ENCODE assay signal across 12 cellular contexts in the genomic region with DNA sequence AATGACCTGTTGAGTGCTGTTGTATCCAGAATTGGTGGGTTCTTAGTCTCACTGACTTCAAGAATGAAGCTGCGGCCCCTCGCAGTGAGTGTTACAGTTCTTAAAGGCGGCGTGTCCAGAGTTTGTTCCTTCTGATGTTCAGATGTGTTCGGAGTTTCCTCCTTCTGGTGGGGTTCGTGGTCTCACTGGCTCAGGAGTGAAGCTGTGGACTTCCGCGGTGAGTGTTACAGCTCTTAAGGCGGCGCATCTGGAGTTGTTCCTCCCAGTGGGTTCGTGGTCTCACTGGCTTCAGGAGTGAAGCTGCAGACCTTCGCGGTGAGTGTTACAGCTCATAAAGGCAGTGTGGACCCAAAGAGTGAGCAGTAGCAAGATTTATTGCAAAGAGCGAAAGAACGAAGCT. TPM values are rescaled to one million over a fixed set of nuclear protein-coding genes. Genes with fewer than 3 reads are reported as not detected.
DNase-seq lines count a peak whose midpoint lies in the region; ATAC-seq and TF ChIP-seq lines count a peak whose summit lies in the region.
"Not testable (repeated sequence)": the region's sequence is repeated elsewhere in the genome, so short reads cannot be mapped to it uniquely, and the experiment has no call there.
"Had no signal": no experiment of that assay in that cellular context is flagged by ENCODE, and none has a peak within 500 bp of the region (broad histone marks: within the 10 kb centered on the region; RNA-seq: fewer than 3 reads in every experiment).

No MANE protein-coding gene starts in this region.

- DNase-seq in KBM-7 = peak; percentile 63
- DNase-seq in T-helper 2 cell treated with Interferon-gamma antibody and Interleukin-4, amounts not matched to agents 5 μg/mL and 100 μg/mL, for 36 hours (ENCODE audit: low spot score); activated CD8-positive, alpha-beta T cell treated with anti-CD3 and anti-CD28 coated beads for 36 hours; activated T-helper 2 cell treated with anti-CD3 and anti-CD28 coated beads, Interferon-gamma antibody, Interleukin-2, Interleukin-4, amounts not matched to agents 10 μg/mL and 5 μg/mL and 100 μg/mL, durations not matched to agents 14 hours and 24 hours and 36 hours (ENCODE audit: low spot score); central memory CD8-positive, alpha-beta T cell (ENCODE audit: low spot score in 2 of 2); naive B cell; stimulated activated naive B cell treated with anti-CD40 and anti-IgM and Interleukin-4, amounts not matched to agents 10 μg/mL and 1 μg/mL and 100 μg/mL, for 72 hours: not testable (repeated sequence)

- peak overlapping the region; percentile 76 for H3K4me3 Mint-ChIP-seq in T-helper 2 cell treated with Interferon-gamma antibody and Interleukin-4, amounts not matched to agents 5 μg/mL and 100 μg/mL, for 36 hours
- peak overlapping the region; percentile 63 for H3K4me3 Mint-ChIP-seq in activated CD8-positive, alpha-beta T cell treated with anti-CD3 and anti-CD28 coated beads for 36 hours
- H3K4me3 Mint-ChIP-seq in activated T-helper 2 cell treated with anti-CD3 and anti-CD28 coated beads, Interferon-gamma antibody, Interleukin-2, Interleukin-4, amounts not matched to agents 10 μg/mL and 5 μg/mL and 100 μg/mL, durations not matched to agents 14 hours and 24 hours and 36 hours (ENCODE audit: low read depth) = peak overlapping the region; percentile 40
- peak overlapping the region; percentile 71 for H3K4me3 Mint-ChIP-seq in central memory CD8-positive, alpha-beta T cell
- peak overlapping the region; percentile 35 to 90 (median 78) for H3K4me3 Mint-ChIP-seq in naive B cell
- peak overlapping the region; percentile 73 to 77 for H3K4me3 Mint-ChIP-seq in stimulated activated naive B cell treated with anti-CD40 and anti-IgM and Interleukin-4, amounts not matched to agents 10 μg/mL and 1 μg/mL and 100 μg/mL, for 72 hours

- H3K4me2 ChIP-seq in BLaER1 treated with 17β-estradiol and CSF1 and Interleukin-3, amounts not matched to agents 10 nM and 100 nM = peak overlapping the region in 6 of 11 experiments; percentile 13 to 27 (median 20); a peak in 4 of 22 replicates

- intact Hi-C loops in activated CD8-positive, alpha-beta T cell treated with anti-CD3 and anti-CD28 coated beads for 36 hours (cut with micrococcal nuclease); activated T-helper 2 cell treated with anti-CD3 and anti-CD28 coated beads, Interferon-gamma antibody, Interleukin-2, Interleukin-4, amounts not matched to agents 10 μg/mL and 5 μg/mL and 100 μg/mL, durations not matched to agents 14 hours and 24 hours and 36 hours (cut with micrococcal nuclease): not testable (repeated sequence)

- not testable (repeated sequence) for H3K27ac ChIP-seq in BLaER1 treated with 17β-estradiol and CSF1 and Interleukin-3, amounts not matched to agents 10 nM and 100 nM

- not testable (repeated sequence) for H3K9me3 Mint-ChIP-seq in T-helper 2 cell treated with Interferon-gamma antibody and Interleukin-4, amounts not matched to agents 5 μg/mL and 100 μg/mL, for 36 hours; activated CD8-positive, alpha-beta T cell treated with anti-CD3 and anti-CD28 coated beads for 36 hours; activated T-helper 2 cell treated with anti-CD3 and anti-CD28 coated beads, Interferon-gamma antibody, Interleukin-2, Interleukin-4, amounts not matched to agents 10 μg/mL and 5 μg/mL and 100 μg/mL, durations not matched to agents 14 hours and 24 hours and 36 hours; central memory CD8-positive, alpha-beta T cell
- peaks cover 0 to 47% (median 19%) of the 10 kb centered on the region in 7 donors for H3K9me3 Mint-ChIP-seq in naive B cell
- peaks cover 7 to 15% of the 10 kb centered on the region in 2 donors for H3K9me3 Mint-ChIP-seq in stimulated activated naive B cell treated with anti-CD40 and anti-IgM and Interleukin-4, amounts not matched to agents 10 μg/mL and 1 μg/mL and 100 μg/mL, for 72 hours

- not testable (repeated sequence) for H3K27ac Mint-ChIP-seq in T-helper 2 cell treated with Interferon-gamma antibody and Interleukin-4, amounts not matched to agents 5 μg/mL and 100 μg/mL, for 36 hours; activated CD8-positive, alpha-beta T cell treated with anti-CD3 and anti-CD28 coated beads for 36 hours; activated T-helper 2 cell treated with anti-CD3 and anti-CD28 coated beads, Interferon-gamma antibody, Interleukin-2, Interleukin-4, amounts not matched to agents 10 μg/mL and 5 μg/mL and 100 μg/mL, durations not matched to agents 14 hours and 24 hours and 36 hours; central memory CD8-positive, alpha-beta T cell (ENCODE audit: low read depth)
- H3K27ac Mint-ChIP-seq in naive B cell = peak overlapping the region in 2 of 6 donors; percentile 2 to 76
- H3K27ac Mint-ChIP-seq in stimulated activated naive B cell treated with anti-CD40 and anti-IgM and Interleukin-4, amounts not matched to agents 10 μg/mL and 1 μg/mL and 100 μg/mL, for 72 hours = peak overlapping the region; percentile 67

- in situ Hi-C loops in KBM-7 (cut with MboI; ENCODE audit: low pct_unique_long_range_greater_than_20kb, low sequenced_read_pairs) = not testable (repeated sequence)

- H3K4me1 Mint-ChIP-seq in T-helper 2 cell treated with Interferon-gamma antibody and Interleukin-4, amounts not matched to agents 5 μg/mL and 100 μg/mL, for 36 hours (ENCODE audit: low read depth); activated CD8-positive, alpha-beta T cell treated with anti-CD3 and anti-CD28 coated beads for 36 hours (ENCODE audit: low read depth); activated T-helper 2 cell treated with anti-CD3 and anti-CD28 coated beads, Interferon-gamma antibody, Interleukin-2, Interleukin-4, amounts not matched to agents 10 μg/mL and 5 μg/mL and 100 μg/mL, durations not matched to agents 14 hours and 24 hours and 36 hours (ENCODE audit: low read depth); central memory CD8-positive, alpha-beta T cell; naive B cell; stimulated activated naive B cell treated with anti-CD40 and anti-IgM and Interleukin-4, amounts not matched to agents 10 μg/mL and 1 μg/mL and 100 μg/mL, for 72 hours: not testable (repeated sequence)

- not testable (repeated sequence) for ATAC-seq in activated CD8-positive, alpha-beta T cell treated with anti-CD3 and anti-CD28 coated beads for 36 hours; central memory CD8-positive, alpha-beta T cell (replicated peaks; ENCODE audit: extremely low read depth, poor library complexity, severe bottlenecking); naive B cell (ENCODE audit: low read depth in 2 of 2); stimulated activated naive B cell treated with anti-CD40 and anti-IgM and Interleukin-4, amounts not matched to agents 10 μg/mL and 1 μg/mL and 100 μg/mL, for 72 hours (replicated peaks)

- H3K36me3 Mint-ChIP-seq in T-helper 2 cell treated with Interferon-gamma antibody and Interleukin-4, amounts not matched to agents 5 μg/mL and 100 μg/mL, for 36 hours (ENCODE audit: low read depth); activated CD8-positive, alpha-beta T cell treated with anti-CD3 and anti-CD28 coated beads for 36 hours (ENCODE audit: low read depth); activated T-helper 2 cell treated with anti-CD3 and anti-CD28 coated beads, Interferon-gamma antibody, Interleukin-2, Interleukin-4, amounts not matched to agents 10 μg/mL and 5 μg/mL and 100 μg/mL, durations not matched to agents 14 hours and 24 hours and 36 hours (ENCODE audit: low read depth); central memory CD8-positive, alpha-beta T cell (ENCODE audit: insufficient read depth): not testable (repeated sequence)
- peaks cover 0 to 15% of the 10 kb centered on the region in 2 donors for H3K36me3 Mint-ChIP-seq in naive B cell
- peaks cover 2 to 13% of the 10 kb centered on the region in 2 donors for H3K36me3 Mint-ChIP-seq in stimulated activated naive B cell treated with anti-CD40 and anti-IgM and Interleukin-4, amounts not matched to agents 10 μg/mL and 1 μg/mL and 100 μg/mL, for 72 hours

- H3K9ac ChIP-seq in BLaER1 treated with 17β-estradiol and CSF1 and Interleukin-3, amounts not matched to agents 10 nM and 100 nM = not testable (repeated sequence)

- CTCF ChIA-PET in activated CD8-positive, alpha-beta T cell treated with anti-CD3 and anti-CD28 coated beads for 36 hours (lab: Charles Lee) = interaction anchor here (2.2 kb wide), 1 partner anchor 251 kb away, joined by 4 read pairs; no protein-coding TSS in a partner anchor

- not testable (repeated sequence) for H4K20me1 ChIP-seq in BLaER1 treated with 17β-estradiol and CSF1 and Interleukin-3, amounts not matched to agents 10 nM and 100 nM

- H3K36me3 ChIP-seq in BLaER1 treated with 17β-estradiol and CSF1 and Interleukin-3, amounts not matched to agents 10 nM and 100 nM = not testable (repeated sequence)

- not testable (repeated sequence) for H3K27me3 ChIP-seq in BLaER1 treated with 17β-estradiol and CSF1 and Interleukin-3, amounts not matched to agents 10 nM and 100 nM

- not testable (repeated sequence) for H3K4me1 ChIP-seq in BLaER1 treated with 17β-estradiol and CSF1 and Interleukin-3, amounts not matched to agents 10 nM and 100 nM

- H3K4me3 ChIP-seq in BLaER1 treated with 17β-estradiol and CSF1 and Interleukin-3, amounts not matched to agents 10 nM and 100 nM = not testable (repeated sequence)

- not testable (repeated sequence) for TF ChIP-seq CTCF in activated CD8-positive, alpha-beta T cell treated with anti-CD3 and anti-CD28 coated beads for 36 hours (IDR thresholded peaks at IDR 0.05)

- not testable (repeated sequence) for H3K9me3 ChIP-seq in BLaER1 treated with 17β-estradiol and CSF1 and Interleukin-3, amounts not matched to agents 10 nM and 100 nM (replicated peaks in 1 of 11)

- peaks cover 22% of the 10 kb centered on the region for H3K27me3 Mint-ChIP-seq in T-helper 2 cell treated with Interferon-gamma antibody and Interleukin-4, amounts not matched to agents 5 μg/mL and 100 μg/mL, for 36 hours (ENCODE audit: low read depth)
- H3K27me3 Mint-ChIP-seq in activated CD8-positive, alpha-beta T cell treated with anti-CD3 and anti-CD28 coated beads for 36 hours = peaks cover 22% of the 10 kb centered on the region
- H3K27me3 Mint-ChIP-seq in activated T-helper 2 cell treated with anti-CD3 and anti-CD28 coated beads, Interferon-gamma antibody, Interleukin-2, Interleukin-4, amounts not matched to agents 10 μg/mL and 5 μg/mL and 100 μg/mL, durations not matched to agents 14 hours and 24 hours and 36 hours (ENCODE audit: low read depth) = peaks cover 33% of the 10 kb centered on the region
- H3K27me3 Mint-ChIP-seq in central memory CD8-positive, alpha-beta T cell = peaks cover 67% of the 10 kb centered on the region
- peaks cover 24 to 36% (median 36%) of the 10 kb centered on the region in 3 donors for H3K27me3 Mint-ChIP-seq in naive B cell
- H3K27me3 Mint-ChIP-seq in stimulated activated naive B cell treated with anti-CD40 and anti-IgM and Interleukin-4, amounts not matched to agents 10 μg/mL and 1 μg/mL and 100 μg/mL, for 72 hours = peaks cover 28 to 29% of the 10 kb centered on the region in 2 donors

- POLR2A ChIA-PET in activated CD8-positive, alpha-beta T cell treated with anti-CD3 and anti-CD28 coated beads for 36 hours (lab: Charles Lee) = not testable (repeated sequence)

RNA-seq across cellular contexts. Expression of gene GABRR1, which starts 16.4 kb away (rescaled TPM):
- not detected for total RNA-seq in activated CD8-positive, alpha-beta T cell treated with anti-CD3 and anti-CD28 coated beads for 36 hours
- not detected in 2 replicates for total RNA-seq in activated T-helper 2 cell treated with anti-CD3 and anti-CD28 coated beads, Interferon-gamma antibody, Interleukin-2, Interleukin-4, amounts not matched to agents 10 μg/mL and 5 μg/mL and 100 μg/mL, durations not matched to agents 14 hours and 24 hours and 36 hours
- not detected for polyA plus RNA-seq in naive B cell (ENCODE audit: low read depth in 6 of 6)
- total RNA-seq: A172, G401, HT1080, PC-9 had no signal
